26 cellular contexts compared by ENCODE assay signal in the genomic region with DNA sequence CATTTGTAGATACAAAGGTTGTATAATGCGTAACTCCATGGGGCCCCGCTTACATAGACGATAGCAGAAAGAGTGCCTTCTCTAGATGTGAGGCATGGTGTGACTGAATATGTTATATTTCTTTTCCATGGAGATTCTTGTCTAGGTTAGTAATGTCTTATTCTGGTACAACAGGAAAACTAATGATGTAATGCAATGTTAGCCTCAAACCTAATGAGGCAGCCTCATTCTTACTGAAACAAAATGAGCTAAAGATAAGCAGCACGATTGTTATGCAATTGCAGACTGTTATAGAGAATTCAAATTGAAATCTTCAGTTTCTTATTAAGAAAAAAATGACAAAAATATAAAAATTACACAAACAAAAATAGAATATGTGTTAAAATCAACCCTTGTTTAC.
DNase-seq lines count a peak whose midpoint lies in the region; ATAC-seq and TF ChIP-seq lines count a peak whose summit lies in the region.
"Had no signal": no experiment of that assay in that cellular context is flagged by ENCODE, and none has a peak within 500 bp of the region (broad histone marks: within the 10 kb centered on the region; RNA-seq: fewer than 3 reads in every experiment).

No MANE protein-coding gene starts in this region.

- H3K4me2 ChIP-seq in hepatocyte = no peak overlapping the region
- H3K4me2 ChIP-seq: KMS-11 had no signal

- H3K4me3 ChIP-seq in choroid plexus epithelial cell (ENCODE audit: low read depth, low read length) (no peak overlapping the region), hepatocyte (no peak overlapping the region), thoracic aorta (no peak overlapping the region), right atrium auricular region (no peak overlapping the region)
- H3K4me3 ChIP-seq: body of pancreas, pancreas, SK-N-MC, upper lobe of right lung had no signal

- ATAC-seq in thoracic aorta (ENCODE audit: insufficient number of reproducible peaks, low FRiP score, low read depth) = peak; percentile 90
- ATAC-seq: activated CD8-positive, alpha-beta T cell treated with anti-CD3 and anti-CD28 coated beads for 36 hours; body of pancreas; effector memory CD8-positive, alpha-beta T cell; esophagus mucosa; natural killer cell treated with Interleukin-12 subunit alpha and Interleukin-12 subunit beta and Interleukin-15 and Interleukin-18, amount 100 ng/mL, for 72 hours; pancreas; stimulated activated effector memory CD8-positive, alpha-beta T cell treated with anti-CD3 and anti-CD28 coated beads, Interleukin-12 subunit alpha, Interleukin-12 subunit beta, amount 100 ng/mL, for 72 hours; T-helper 17 cell; upper lobe of right lung had no signal

- DNase-seq in NCI-H226 (peak; percentile 46), choroid plexus epithelial cell (ENCODE audit: low read depth) (peak; percentile 76), hepatocyte (ENCODE audit: low spot score) (no peak), thoracic aorta (ENCODE audit: low spot score) (no peak), right atrium auricular region (ENCODE audit: low spot score) (no peak), ACHN (no peak)
- no peak for DNase-seq in effector CD8-positive, alpha-beta T cell (lab: John Stamatoyannopoulos, UW)
- DNase-seq: activated CD8-positive, alpha-beta T cell treated with anti-CD3 and anti-CD28 coated beads for 36 hours; body of pancreas; Calu3; DMS79 treated with DMSO at 0.1 percent for 48 hours; effector memory CD8-positive, alpha-beta T cell; HCEC 1CT; MM.1S; NCI-H2081; NCI-H446 treated with DMSO at 0.1 percent for 48 hours; pancreas; stimulated activated CD4-positive, alpha-beta T cell treated with anti-CD3 and anti-CD28 coated beads, Interleukin-12 subunit alpha, Interleukin-12 subunit beta, amount 100 ng/mL, for 4 hours; stimulated activated CD4-positive, alpha-beta T cell treated with anti-CD3 and anti-CD28 coated beads, Interleukin-4, amount 100 ng/mL, for 24 hours; T-helper 17 cell; upper lobe of right lung had no signal

- in situ Hi-C loops in ACHN (cut with HindIII; ENCODE audit: low pct_ligation_motif_present, low pct_unique_long_range_greater_than_20kb, low sequenced_read_pairs) = no loop called here

- no peaks in the 10 kb centered on the region for H3K9me3 ChIP-seq in hepatocyte (ENCODE audit: low read depth)
- H3K9me3 ChIP-seq in thoracic aorta = no peaks in the 10 kb centered on the region
- H3K9me3 ChIP-seq in right atrium auricular region = no peaks in the 10 kb centered on the region
- H3K9me3 ChIP-seq: body of pancreas, pancreas, upper lobe of right lung had no signal

- H3K27me3 ChIP-seq in hepatocyte (no peaks in the 10 kb centered on the region), thoracic aorta (replicated peaks; ENCODE audit: insufficient read depth) (no peaks in the 10 kb centered on the region), right atrium auricular region (no peaks in the 10 kb centered on the region)
- H3K27me3 ChIP-seq: body of pancreas, pancreas, upper lobe of right lung had no signal

- H3K27ac ChIP-seq in hepatocyte (no peak overlapping the region), thoracic aorta (no peak overlapping the region), right atrium auricular region (no peak overlapping the region)
- H3K27ac ChIP-seq: body of pancreas, KMS-11, pancreas, SK-N-MC, upper lobe of right lung had no signal

- 67% methylated on average over 4 of the region's 4 CpGs for WGBS in hepatocyte (ENCODE audit: low lambda C conversion rate, missing lambda C conversion rate)

- H3K4me1 ChIP-seq in hepatocyte (ENCODE audit: insufficient read depth) = no peaks in the 10 kb centered on the region
- no peaks in the 10 kb centered on the region for H3K4me1 ChIP-seq in thoracic aorta (ENCODE audit: control insufficient read depth in 1 of 2, low read depth in 2 of 2)
- no peaks in the 10 kb centered on the region for H3K4me1 ChIP-seq in right atrium auricular region
- H3K4me1 ChIP-seq: body of pancreas, pancreas, upper lobe of right lung had no signal

- no peaks in the 10 kb centered on the region for H3K79me2 ChIP-seq in hepatocyte

- peak overlapping the region; percentile 17 for H2AFZ ChIP-seq in hepatocyte

- no peaks in the 10 kb centered on the region for H4K20me1 ChIP-seq in hepatocyte (ENCODE audit: insufficient read depth, poor library complexity, severe bottlenecking)

- TF ChIP-seq CTCF in choroid plexus epithelial cell (conservative IDR thresholded peaks at IDR 0.05; ENCODE audit: low read depth, low read length) (no peak), hepatocyte (IDR thresholded peaks at IDR 0.05; ENCODE audit: poor library complexity) (no peak), thoracic aorta (IDR thresholded peaks at IDR 0.05) (no peak), right atrium auricular region (IDR thresholded peaks at IDR 0.05) (no peak)

- no peaks in the 10 kb centered on the region for H3K36me3 ChIP-seq in hepatocyte (replicated peaks; ENCODE audit: insufficient read depth, low read depth)
- H3K36me3 ChIP-seq in thoracic aorta = no peaks in the 10 kb centered on the region
- H3K36me3 ChIP-seq in right atrium auricular region = no peaks in the 10 kb centered on the region
- H3K36me3 ChIP-seq: pancreas, upper lobe of right lung had no signal

- H3K9me2 ChIP-seq in hepatocyte (replicated peaks; ENCODE audit: insufficient read depth) = no peaks in the 10 kb centered on the region

Comparison
In these comparisons a context has a peak if more than half of its experiments do, and no peak if none do; other contexts are left out.
1. DNase-seq: peak in NCI-H226 (single experiment) and choroid plexus epithelial cell (single experiment); none in hepatocyte (single experiment), thoracic aorta (single experiment), right atrium auricular region (single experiment), effector CD8-positive, alpha-beta T cell (single experiment) and ACHN (single experiment).